Comparison of ENCODE assay signal across 16 cellular contexts in genomic region chr4:9482871-9483270, GRCh38. TPM values are rescaled to one million over a fixed set of nuclear protein-coding genes. Genes with fewer than 3 reads are reported as not detected.
"Had no signal": no experiment of that assay in that cellular context is flagged by ENCODE, and none has a peak within 500 bp of the region (broad histone marks: within the 10 kb centered on the region; RNA-seq: fewer than 3 reads in every experiment).

No MANE protein-coding gene starts in this region.

RNA-seq across cellular contexts. Expression of gene DEFB131A, which starts 38.7 kb away (rescaled TPM):
- total RNA-seq: stomach, subcutaneous adipose tissue, suprapubic skin, temporal lobe, testis, thoracic aorta, thyroid gland, tibial nerve, transverse colon, upper lobe of left lung, upper lobe of right lung, ureter, urinary bladder, uterus, vagina had no signal
- polyA plus RNA-seq: stomach, thymus, urinary bladder had no signal
